Comparison of ENCODE assay signal across 9 cellular contexts in the genomic region with DNA sequence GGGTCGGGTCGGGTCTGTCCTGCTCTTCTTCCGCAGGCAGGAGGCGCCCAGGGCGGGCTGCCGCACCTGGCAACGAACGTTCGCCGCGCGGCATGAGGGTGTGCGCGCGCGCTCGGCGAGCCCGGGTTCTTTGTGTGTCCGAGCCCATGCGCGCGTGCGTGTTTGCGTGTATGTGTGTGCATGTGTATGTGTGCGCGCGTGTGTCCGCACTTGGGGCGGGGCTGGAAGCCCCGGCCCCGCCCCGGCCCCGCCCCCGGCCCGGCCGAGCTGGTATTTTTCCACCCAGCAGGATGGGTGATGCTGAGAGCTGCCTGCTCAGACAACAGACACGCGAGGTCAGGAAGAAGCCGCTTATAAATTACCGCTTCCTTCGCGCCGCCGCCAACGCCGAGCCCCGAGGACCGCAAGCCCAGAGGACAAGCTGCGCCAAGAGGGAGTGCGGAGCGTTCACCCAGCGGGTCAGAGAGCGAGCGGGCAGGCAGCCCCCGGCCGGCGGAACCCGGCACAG. TPM values are rescaled to one million over a fixed set of nuclear protein-coding genes. Genes with fewer than 3 reads are reported as not detected.
DNase-seq lines count a peak whose midpoint lies in the region; ATAC-seq, FAIRE-seq and TF ChIP-seq lines count a peak whose summit lies in the region.
"Had no signal": no experiment of that assay in that cellular context is flagged by ENCODE, and none has a peak within 500 bp of the region (broad histone marks: within the 10 kb centered on the region; RNA-seq: fewer than 3 reads in every experiment).

A gene (plus strand): TSS at position 303 of the 508 bp plus-strand sequence. CDS start 41,029 bp downstream, outside the sequence.

- H3K27ac Mint-ChIP-seq in immature natural killer cell: peak within 1 kb of the TSS; percentile 87 to 98 (median 94)

- no peaks in the 10 kb centered on the region for H3K36me3 Mint-ChIP-seq in immature natural killer cell

- TF ChIP-seq CTCF in AG09309 (IDR thresholded peaks at IDR 0.05; ENCODE audit: control insufficient read depth, insufficient read depth, low read depth, low read length, missing control alignments) (peak; percentile 25), WI38 (IDR thresholded peaks at IDR 0.05; ENCODE audit: low read depth, low read length) (peak; percentile 28), bronchial epithelial cell (IDR thresholded peaks at IDR 0.05; ENCODE audit: insufficient read depth, low read length, severe bottlenecking) (peak; percentile 72)

- H3K9me3 Mint-ChIP-seq in immature natural killer cell: peaks cover 0 to 2% (median 0%) of the 10 kb centered on the region in 6 donors

- H3K4me3 ChIP-seq in AG09309 (ENCODE audit: control insufficient read depth, low read depth, low read length): peak within 1 kb of the TSS; percentile 94
- peak within 1 kb of the TSS; percentile 94 for H3K4me3 ChIP-seq in WI38 (ENCODE audit: low read depth, low read length)
- peak within 1 kb of the TSS; percentile 54 for H3K4me3 ChIP-seq in bronchial epithelial cell (ENCODE audit: low read depth, low read length)

- ATAC-seq in GM18907 (IDR thresholded peaks at IDR 0.05; ENCODE audit: unreplicated experiment) (peak; percentile 70), HG03139 (IDR thresholded peaks at IDR 0.05; ENCODE audit: unreplicated experiment) (peak; percentile 66)

- H3K4me1 Mint-ChIP-seq in immature natural killer cell: peaks cover 41 to 44% of the 10 kb centered on the region in 2 donors

- H3K4me3 Mint-ChIP-seq in immature natural killer cell: peak within 1 kb of the TSS; percentile 96 to 99 (median 97)

- H3K27me3 Mint-ChIP-seq in immature natural killer cell (ENCODE audit: low read depth in 3 of 3): peaks cover 10 to 22% (median 11%) of the 10 kb centered on the region in 3 donors

- H3K36me3 ChIP-seq in bronchial epithelial cell (ENCODE audit: control insufficient read depth, insufficient read depth, low read length): no peaks in the 10 kb centered on the region

- DNase-seq in AG09309 (ENCODE audit: low read depth) (peak; percentile 77), NCI-H2227 (lab: John Stamatoyannopoulos, UW; ENCODE audit: unreplicated experiment) (peak; percentile 96), bronchial epithelial cell (ENCODE audit: low read depth) (peak; percentile 84), immature natural killer cell (peak; percentile 83 to 89 (median 85)), smooth muscle cell of the brain vasculature (ENCODE audit: low read depth, low spot score) (peak; percentile 52)

- no peak for FAIRE-seq in bronchial epithelial cell (lab: Jason Lieb, UNC)
- FAIRE-seq: TTC549 had no signal

- H3K27me3 ChIP-seq in bronchial epithelial cell (ENCODE audit: control insufficient read depth, insufficient read depth, low read length): no peaks in the 10 kb centered on the region

RNA-seq across cellular contexts. Expression of the gene that starts here (rescaled TPM):
- total RNA-seq in bronchial epithelial cell: 4.6 and 13.2 TPM in 2 replicates
- 1 to 10 TPM; 4.7 to 8.0 (median 6.9) TPM for polyA plus RNA-seq in immature natural killer cell

Comparison
In these comparisons a context has a peak if more than half of its experiments do, and no peak if none do; other contexts are left out.
1. Peak in every context shown above with its lines: DNase-seq, ATAC-seq and H3K4me3 ChIP-seq.